ENCODE assay signal across 1 cellular context in genomic region chr12:110117210-110117609, GRCh38.
A peak's percentile ranks its signal among the peaks of the same experiment; 100 is the strongest.
TF ChIP-seq lines count a peak whose summit lies in the region.

No MANE protein-coding gene starts in this region.

TF ChIP-seq in A549, 52 proteins besides CTCF, POLR2A, EP300 and RAD21:
- TF ChIP-seq MAFK (IDR thresholded peaks at IDR 0.05; ENCODE audit: partially characterized antibody), result peak; percentile 39
